In genomic region chr15:88891540-88892254, GRCh38 we compare ENCODE assay signal across 20 cellular contexts.
"Had no signal": no experiment of that assay in that cellular context is flagged by ENCODE, and none has a peak within 500 bp of the region (broad histone marks: within the 10 kb centered on the region; RNA-seq: fewer than 3 reads in every experiment).

No MANE protein-coding gene starts in this region.

- H3K4me1 ChIP-seq: foreskin keratinocyte, parathyroid adenoma, psoas muscle had no signal

- H3K27ac Mint-ChIP-seq: dendritic cell treated with granulocyte-macrophage colony-stimulating factor and Interleukin-4, amounts not matched to agents 40 ng/mL and 50 ng/mL, for 4 days; immature natural killer cell; memory B cell; mesothelial cell of epicardium; nephron progenitor cell; type B pancreatic cell had no signal

- H3K27me3 ChIP-seq: foreskin keratinocyte, thyroid gland had no signal

- H3K9me3 ChIP-seq: left ventricle myocardium inferior, lower lobe of right lung, psoas muscle, suprapubic skin, thyroid gland, uterus had no signal

- H3K36me3 ChIP-seq: left ventricle myocardium inferior, lower lobe of right lung, suprapubic skin, thyroid gland, uterus had no signal

- H3K9ac ChIP-seq: parathyroid adenoma had no signal

- H3K4me3 Mint-ChIP-seq: dendritic cell treated with granulocyte-macrophage colony-stimulating factor and Interleukin-4, amounts not matched to agents 40 ng/mL and 50 ng/mL, for 4 days; immature natural killer cell; memory B cell; mesothelial cell of epicardium; nephron progenitor cell; type B pancreatic cell had no signal

- FAIRE-seq: colon, keratinocyte had no signal

- DNase-seq: erythroblast; foreskin keratinocyte; immature natural killer cell; left ventricle myocardium inferior; lower lobe of right lung; nephron progenitor cell; psoas muscle; retina; stimulated activated naive CD4-positive, alpha-beta T cell; thyroid gland; uterus had no signal

- H3K4me3 ChIP-seq: left ventricle myocardium inferior, lower lobe of right lung, psoas muscle, skin epidermis, suprapubic skin, thyroid gland, uterus had no signal

- H3K27ac ChIP-seq: foreskin keratinocyte, left ventricle myocardium inferior, lower lobe of right lung, parathyroid adenoma, psoas muscle, skin epidermis, suprapubic skin, thyroid gland, uterus had no signal

- H3K9me3 Mint-ChIP-seq: dendritic cell treated with granulocyte-macrophage colony-stimulating factor and Interleukin-4, amounts not matched to agents 40 ng/mL and 50 ng/mL, for 4 days; immature natural killer cell; memory B cell; mesothelial cell of epicardium; nephron progenitor cell; type B pancreatic cell had no signal

- H3K36me3 Mint-ChIP-seq: immature natural killer cell, memory B cell, mesothelial cell of epicardium, type B pancreatic cell had no signal
